Comparison of ENCODE assay signal across 8 cellular contexts in genomic region chrX:152830312-152831305, GRCh38.
A peak's percentile ranks its signal among the peaks of the same experiment; 100 is the strongest.
DNase-seq lines count a peak whose midpoint lies in the region; ATAC-seq and FAIRE-seq lines count a peak whose summit lies in the region.

Gene CETN2, minus strand, starts transcription at chrX:152830757. Its CDS starts 47 bp downstream, at chrX:152830710.
Gene NSDHL, plus strand, starts transcription at chrX:152831063. Its CDS starts 15,262 bp downstream, at chrX:152846325.

- DNase-seq in AG08396 (ENCODE audit: low spot score) (peak; percentile 96), NCI-H345 treated with DMSO at 0.1 percent for 48 hours (lab: John Stamatoyannopoulos, UW; ENCODE audit: unreplicated experiment) (peak; percentile 90), cerebellar cortex (ENCODE audit: low spot score) (peak; percentile 96)
- DNase-seq in activated CD4-positive, CD25-positive, alpha-beta regulatory T cell treated with anti-CD3 and anti-CD28 coated beads, Interleukin-2, amount 50 U/mL, for 16 hours (ENCODE audit: low read depth, low spot score): peak; percentile 87
- peak; percentile 87 for DNase-seq in stimulated activated CD4-positive, alpha-beta T cell treated with anti-CD3 and anti-CD28 coated beads, Interleukin-12 subunit alpha, Interleukin-12 subunit beta, amount 100 ng/mL, for 4 hours

- FAIRE-seq in islet of Langerhans (lab: Jason Lieb, UNC): peak; percentile 21

- peak; percentile 99 for ATAC-seq in GM19023 (IDR thresholded peaks at IDR 0.05; ENCODE audit: unreplicated experiment)
- ATAC-seq in HG03280 (IDR thresholded peaks at IDR 0.05; ENCODE audit: unreplicated experiment): peak; percentile 98

Comparison
In these comparisons a context has a peak if more than half of its experiments do, and no peak if none do; other contexts are left out.
1. Peak in every context shown above with its lines: DNase-seq and ATAC-seq.